ENCODE assay signal across 8 cellular contexts in the genomic region with DNA sequence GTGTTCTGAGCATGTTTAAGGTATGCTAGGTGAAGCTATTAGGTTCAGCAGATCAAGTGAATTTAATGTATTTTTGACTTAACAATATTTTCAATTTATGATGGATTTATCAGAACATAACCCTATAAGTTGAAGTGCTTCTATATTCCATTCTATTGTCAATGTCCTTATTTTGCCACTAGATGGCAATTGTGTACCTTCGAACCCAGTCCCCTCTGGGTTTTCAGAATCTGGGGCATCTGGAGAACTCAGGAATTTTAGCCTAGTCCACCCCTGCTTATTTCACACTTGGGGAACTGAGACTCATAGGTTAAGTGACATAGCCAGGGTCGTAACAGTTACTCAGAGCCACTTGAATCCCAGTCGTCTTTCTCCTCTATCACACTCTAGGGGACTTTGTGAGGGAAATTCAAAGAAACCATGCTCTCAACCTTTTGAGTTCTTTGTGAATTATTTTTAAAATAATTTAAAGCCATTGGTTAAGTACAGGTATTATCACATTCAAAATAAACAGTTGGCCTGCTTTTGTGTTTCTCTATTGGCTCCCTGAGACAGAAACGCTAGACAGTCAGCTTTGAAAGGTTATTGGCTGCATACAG.
DNase-seq lines count a peak whose midpoint lies in the region; ATAC-seq and TF ChIP-seq lines count a peak whose summit lies in the region.

No MANE protein-coding gene starts in this region.

- ATAC-seq in GM21825 (IDR thresholded peaks at IDR 0.05; ENCODE audit: unreplicated experiment) (no peak), GM19397 (IDR thresholded peaks at IDR 0.05; ENCODE audit: unreplicated experiment) (no peak)

- TF ChIP-seq CTCF in epithelial cell of esophagus (IDR thresholded peaks at IDR 0.05; ENCODE audit: insufficient read depth, low read depth, low read length, missing control alignments) = peak; percentile 71

- H3K4me1 Mint-ChIP-seq in activated CD4-positive, alpha-beta memory T cell treated with anti-CD3 and anti-CD28 coated beads, Interleukin-2, amount 10 ng/mL, durations not matched to agents 7 days and 5 days = no peaks in the 10 kb centered on the region

- POLR2A ChIA-PET in HEK293T (lab: Yijun Ruan, JAX) = no interaction called here
- POLR2A ChIA-PET in activated CD4-positive, alpha-beta memory T cell treated with anti-CD3 and anti-CD28 coated beads, Interleukin-2, amount 10 ng/mL, durations not matched to agents 7 days and 5 days (lab: Charles Lee) = no interaction called here

- DNase-seq in DMS 273 (lab: John Stamatoyannopoulos, UW; ENCODE audit: unreplicated experiment) = peak; percentile 75
- DNase-seq in HEK293T (ENCODE audit: extremely low spot score) = peak; percentile 45
- peak; percentile 57 for DNase-seq in OCI-M1 (lab: John Stamatoyannopoulos, UW)
- peak; percentile 50 for DNase-seq in epithelial cell of esophagus (ENCODE audit: low read depth)
- DNase-seq in middle frontal gyrus (ENCODE audit: extremely low spot score, low spot score) = peak; percentile 41
- DNase-seq in activated CD4-positive, alpha-beta memory T cell treated with anti-CD3 and anti-CD28 coated beads, Interleukin-2, amount 10 ng/mL, durations not matched to agents 7 days and 5 days = no peak

- no peaks in the 10 kb centered on the region for H3K9me3 Mint-ChIP-seq in activated CD4-positive, alpha-beta memory T cell treated with anti-CD3 and anti-CD28 coated beads, Interleukin-2, amount 10 ng/mL, durations not matched to agents 7 days and 5 days

- no peak overlapping the region for H3K4me3 ChIP-seq in epithelial cell of esophagus (ENCODE audit: low read length)

- H3K27me3 Mint-ChIP-seq in activated CD4-positive, alpha-beta memory T cell treated with anti-CD3 and anti-CD28 coated beads, Interleukin-2, amount 10 ng/mL, durations not matched to agents 7 days and 5 days = no peaks in the 10 kb centered on the region

- no peak overlapping the region for H3K4me3 Mint-ChIP-seq in activated CD4-positive, alpha-beta memory T cell treated with anti-CD3 and anti-CD28 coated beads, Interleukin-2, amount 10 ng/mL, durations not matched to agents 7 days and 5 days

- CTCF ChIA-PET in HEK293T (lab: Yijun Ruan, JAX) = interaction anchor here (1.0 to 1.7 kb wide), 2 partner anchors 599 to 608 kb away, joined by 3 to 5 read pairs; no protein-coding TSS in a partner anchor
- CTCF ChIA-PET in activated CD4-positive, alpha-beta memory T cell treated with anti-CD3 and anti-CD28 coated beads, Interleukin-2, amount 10 ng/mL, durations not matched to agents 7 days and 5 days (lab: Charles Lee) = interaction anchor here (0.6 to 1.4 kb wide), 3 partner anchors 10 to 811 kb away, joined by 3 read pairs; no protein-coding TSS in a partner anchor

- H3K36me3 Mint-ChIP-seq in activated CD4-positive, alpha-beta memory T cell treated with anti-CD3 and anti-CD28 coated beads, Interleukin-2, amount 10 ng/mL, durations not matched to agents 7 days and 5 days (ENCODE audit: low read depth) = no peaks in the 10 kb centered on the region

- H3K27ac Mint-ChIP-seq in activated CD4-positive, alpha-beta memory T cell treated with anti-CD3 and anti-CD28 coated beads, Interleukin-2, amount 10 ng/mL, durations not matched to agents 7 days and 5 days = no peak overlapping the region

TF ChIP-seq in HEK293T, 16 proteins besides CTCF, POLR2A, EP300 and RAD21:
- TF ChIP-seq FOXK2 (IDR thresholded peaks at IDR 0.05) = no peak
- TF ChIP-seq NFRKB (IDR thresholded peaks at IDR 0.05) = no peak
- no peak for TF ChIP-seq FOXA1 (IDR thresholded peaks at IDR 0.05)
- no peak for TF ChIP-seq SP1 (IDR thresholded peaks at IDR 0.05)
- no peak for TF ChIP-seq TARDBP (IDR thresholded peaks at IDR 0.05)
- TF ChIP-seq SUZ12 (IDR thresholded peaks at IDR 0.05) = no peak
- TF ChIP-seq, protein P1, sequence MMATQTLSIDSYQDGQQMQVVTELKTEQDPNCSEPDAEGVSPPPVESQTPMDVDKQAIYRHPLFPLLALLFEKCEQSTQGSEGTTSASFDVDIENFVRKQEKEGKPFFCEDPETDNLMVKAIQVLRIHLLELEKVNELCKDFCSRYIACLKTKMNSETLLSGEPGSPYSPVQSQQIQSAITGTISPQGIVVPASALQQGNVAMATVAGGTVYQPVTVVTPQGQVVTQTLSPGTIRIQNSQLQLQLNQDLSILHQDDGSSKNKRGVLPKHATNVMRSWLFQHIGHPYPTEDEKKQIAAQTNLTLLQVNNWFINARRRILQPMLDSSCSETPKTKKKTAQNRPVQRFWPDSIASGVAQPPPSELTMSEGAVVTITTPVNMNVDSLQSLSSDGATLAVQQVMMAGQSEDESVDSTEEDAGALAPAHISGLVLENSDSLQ (IDR thresholded peaks at IDR 0.05) = no peak
- no peak for TF ChIP-seq ELF4 (IDR thresholded peaks at IDR 0.05)
- TF ChIP-seq FOXM1 (IDR thresholded peaks at IDR 0.05; ENCODE audit: borderline replicate concordance) = no peak
- TF ChIP-seq LEF1 (IDR thresholded peaks at IDR 0.05; ENCODE audit: borderline replicate concordance) = no peak
- TF ChIP-seq HDGF (IDR thresholded peaks at IDR 0.05; ENCODE audit: borderline replicate concordance) = no peak
